In genomic region chr17:29789186-29790170, GRCh38 we compare ENCODE assay signal across 18 cellular contexts.
DNase-seq lines count a peak whose midpoint lies in the region; ATAC-seq and TF ChIP-seq lines count a peak whose summit lies in the region.
"Had no signal": no experiment of that assay in that cellular context is flagged by ENCODE, and none has a peak within 500 bp of the region (broad histone marks: within the 10 kb centered on the region; RNA-seq: fewer than 3 reads in every experiment).

No MANE protein-coding gene starts in this region.

- TF ChIP-seq CTCF in gastroesophageal sphincter (IDR thresholded peaks at IDR 0.05) (no peak), brain microvascular endothelial cell (IDR thresholded peaks at IDR 0.05; ENCODE audit: low read depth, low read length, missing control alignments) (no peak), osteocyte (IDR thresholded peaks at IDR 0.05) (no peak)

- peaks cover 4% of the 10 kb centered on the region for H3K4me1 Mint-ChIP-seq in osteocyte (ENCODE audit: unreplicated experiment)

- H3K27me3 ChIP-seq in gastroesophageal sphincter, result no peaks in the 10 kb centered on the region
- no peaks in the 10 kb centered on the region for H3K27me3 ChIP-seq in brain microvascular endothelial cell (replicated peaks)

- H3K27me3 Mint-ChIP-seq in osteocyte (ENCODE audit: unreplicated experiment), result no peaks in the 10 kb centered on the region
- H3K27me3 Mint-ChIP-seq: effector memory CD8-positive, alpha-beta T cell; type B pancreatic cell had no signal

- peak; percentile 33 for DNase-seq in EH (ENCODE audit: low read depth)
- DNase-seq in pons (ENCODE audit: low spot score), result peak; percentile 12
- no peak for DNase-seq in cerebellum (ENCODE audit: low spot score)
- no peak for DNase-seq in brain microvascular endothelial cell
- no peak for DNase-seq in osteocyte (ENCODE audit: extremely low spot score, unreplicated experiment)
- no peak for DNase-seq in HK-2 (ENCODE audit: unreplicated experiment)
- DNase-seq: activated CD4-positive, alpha-beta T cell treated with anti-CD3 and anti-CD28 coated beads for 4 hours; amniotic stem cell; effector memory CD8-positive, alpha-beta T cell; head of caudate nucleus; left colon; NCI-H524 treated with DMSO at 0.1 percent for 48 hours; nephron progenitor cell had no signal

- no peaks in the 10 kb centered on the region for H3K9me3 Mint-ChIP-seq in osteocyte (ENCODE audit: unreplicated experiment)
- H3K9me3 Mint-ChIP-seq: effector memory CD8-positive, alpha-beta T cell; nephron progenitor cell; T-helper 1 cell treated with Interleukin-12 subunit alpha and Interleukin-12 subunit beta and Interleukin-4 antibody, amounts not matched to agents 30 μg/mL and 1 μg/mL, for 36 hours; type B pancreatic cell had no signal

- no peaks in the 10 kb centered on the region for H3K36me3 ChIP-seq in gastroesophageal sphincter
- no peaks in the 10 kb centered on the region for H3K36me3 ChIP-seq in brain microvascular endothelial cell (replicated peaks)

- 94 to 100% methylated on average over 2 to 4 of the region's 4 CpGs for WGBS in gastroesophageal sphincter (ENCODE audit: low coverage in 1 of 2), 2 donors

- peak; percentile 57 for ATAC-seq in gastroesophageal sphincter
- ATAC-seq: effector memory CD8-positive, alpha-beta T cell; left colon had no signal

- no peak overlapping the region for H3K4me3 Mint-ChIP-seq in osteocyte (ENCODE audit: unreplicated experiment)
- H3K4me3 Mint-ChIP-seq: effector memory CD8-positive, alpha-beta T cell; nephron progenitor cell; T-helper 1 cell treated with Interleukin-12 subunit alpha and Interleukin-12 subunit beta and Interleukin-4 antibody, amounts not matched to agents 30 μg/mL and 1 μg/mL, for 36 hours; type B pancreatic cell had no signal

- H3K4me3 ChIP-seq in gastroesophageal sphincter (no peak overlapping the region), brain microvascular endothelial cell (ENCODE audit: low read depth, low read length) (no peak overlapping the region)
- H3K4me3 ChIP-seq: skin epidermis had no signal

- peaks cover 0 to 17% (median 2%) of the 10 kb centered on the region in 3 donors for H3K4me1 ChIP-seq in gastroesophageal sphincter

- no peak for TF ChIP-seq EP300 in gastroesophageal sphincter (IDR thresholded peaks at IDR 0.05)

- H3K9me3 ChIP-seq in gastroesophageal sphincter, result no peaks in the 10 kb centered on the region

- in situ Hi-C loops in brain microvascular endothelial cell (cut with HindIII; ENCODE audit: low pct_ligation_motif_present, low sequenced_read_pairs), result no loop called here

- peak overlapping the region; percentile 48 for H3K27ac ChIP-seq in angular gyrus (ENCODE audit: low read depth, low read length)
- peak overlapping the region; percentile 17 to 70 (median 38) for H3K27ac ChIP-seq in gastroesophageal sphincter
- H3K27ac ChIP-seq in brain microvascular endothelial cell, result no peak overlapping the region

- peaks cover 6% of the 10 kb centered on the region for H3K36me3 Mint-ChIP-seq in osteocyte (ENCODE audit: unreplicated experiment)

- TF ChIP-seq POLR2A in gastroesophageal sphincter (IDR thresholded peaks at IDR 0.05), result no peak

- no peak overlapping the region for H3K27ac Mint-ChIP-seq in osteocyte (ENCODE audit: unreplicated experiment)
- H3K27ac Mint-ChIP-seq: nephron progenitor cell; T-helper 1 cell treated with Interleukin-12 subunit alpha and Interleukin-12 subunit beta and Interleukin-4 antibody, amounts not matched to agents 30 μg/mL and 1 μg/mL, for 36 hours; type B pancreatic cell had no signal

Comparison
In these comparisons a context has a peak if more than half of its experiments do, and no peak if none do; other contexts are left out.
1. DNase-seq: peak in EH (single experiment) and pons (single experiment); none in cerebellum (single experiment), brain microvascular endothelial cell (single experiment), osteocyte (single experiment) and HK-2 (single experiment).